22 cellular contexts compared by ENCODE assay signal in the genomic region with DNA sequence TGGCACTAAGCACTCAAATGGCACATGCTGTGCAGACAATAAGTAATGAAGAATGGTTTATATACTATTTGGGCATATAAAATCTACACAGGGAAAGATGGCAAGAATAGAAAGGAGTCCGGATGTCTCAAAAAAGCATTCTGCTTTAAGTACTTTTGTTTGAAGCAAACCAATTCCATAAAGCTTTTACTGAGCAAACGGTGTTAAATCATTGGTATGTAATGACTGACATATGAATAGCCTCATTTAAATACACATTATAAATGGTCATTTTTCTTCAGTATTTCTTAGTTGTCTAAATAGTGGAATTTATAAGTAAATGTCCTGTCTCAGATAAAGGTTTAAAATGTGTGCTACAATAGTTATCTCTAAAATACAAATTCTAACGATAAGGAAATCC.
"Had no signal": no experiment of that assay in that cellular context is flagged by ENCODE, and none has a peak within 500 bp of the region (broad histone marks: within the 10 kb centered on the region; RNA-seq: fewer than 3 reads in every experiment).

No MANE protein-coding gene starts in this region.

- H3K9me3 ChIP-seq: breast epithelium had no signal

- H3K4me3 ChIP-seq: breast epithelium, coronary artery, PC-9 had no signal

- DNase-seq: activated CD4-positive, alpha-beta T cell treated with anti-CD3 and anti-CD28 coated beads for 4 hours; activated CD8-positive, alpha-beta memory T cell treated with anti-CD3 and anti-CD28 coated beads, Interleukin-2, amount 50 U/mL, for 48 hours; activated CD8-positive, alpha-beta T cell treated with anti-CD3 and anti-CD28 coated beads for 36 hours; activated naive CD4-positive, alpha-beta T cell treated with anti-CD3 and anti-CD28 coated beads, Interleukin-2, amount 50 U/mL, for 16 hours; activated naive CD8-positive, alpha-beta T cell treated with anti-CD3 and anti-CD28 coated beads, Interleukin-2, amount 10 ng/mL, durations not matched to agents 7 days and 5 days; activated T-cell treated with anti-CD3 and anti-CD28 coated beads, Interleukin-2, amount 50 U/mL, for 1 hour; aorta; caudate nucleus; Kasumi-1; KBM-7; NCI-H1092; NCI-H1694 treated with DMSO at 0.1 percent for 48 hours; NCI-H2029 treated with DMSO at 0.1 percent for 48 hours; NCI-H345; NCI-H510A treated with DMSO at 0.1 percent for 48 hours; NCI-H774; PC-9; SIG-M5; T-cell had no signal

- ATAC-seq: activated CD4-positive, CD25-positive, alpha-beta regulatory T cell treated with anti-CD3 and anti-CD28 coated beads, Interleukin-2, amount 50 U/mL, for 24 hours; activated CD8-positive, alpha-beta T cell treated with anti-CD3 and anti-CD28 coated beads for 36 hours; T-cell had no signal

- H3K36me3 ChIP-seq: breast epithelium had no signal

- H3K4me1 ChIP-seq: breast epithelium had no signal

- H3K27ac ChIP-seq: breast epithelium, coronary artery, PC-9 had no signal
